ENCODE assay signal across 10 cellular contexts in the genomic region with DNA sequence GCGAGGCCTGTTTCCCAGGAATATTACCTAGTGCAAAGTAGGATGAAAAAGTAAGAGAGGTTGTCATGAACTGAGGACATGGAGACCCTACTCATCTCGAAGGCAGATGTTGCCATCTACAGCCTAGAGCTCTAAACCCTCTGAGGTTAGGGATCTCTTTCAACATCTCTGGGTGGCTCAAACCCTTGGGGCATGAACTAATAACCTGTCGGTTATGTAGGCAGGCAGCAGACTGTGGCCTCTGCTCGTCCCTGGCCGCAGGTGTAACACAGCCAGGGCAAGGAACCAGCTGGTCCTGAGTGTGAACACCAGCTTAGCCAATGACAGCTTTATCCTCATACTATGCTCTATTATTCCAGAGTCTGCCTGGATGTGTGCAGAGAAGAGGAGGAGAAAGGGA. TPM values are rescaled to one million over a fixed set of nuclear protein-coding genes. Genes with fewer than 3 reads are reported as not detected.
A peak's percentile ranks its signal among the peaks of the same experiment; 100 is the strongest.
DNase-seq lines count a peak whose midpoint lies in the region; ATAC-seq and TF ChIP-seq lines count a peak whose summit lies in the region.
"Had no signal": no experiment of that assay in that cellular context is flagged by ENCODE, and none has a peak within 500 bp of the region (broad histone marks: within the 10 kb centered on the region; RNA-seq: fewer than 3 reads in every experiment).

No MANE protein-coding gene starts in this region.

- H2BK120ac ChIP-seq in H9 (ENCODE audit: low read depth, low read length, poor library complexity, severe bottlenecking): no peak overlapping the region

- H3K9ac ChIP-seq in H9 (ENCODE audit: extremely low read depth, insufficient read length, low read length): no peak overlapping the region

- peaks cover 2% of the 10 kb centered on the region; the same call in 1 of the 2 replicates for H3K4me1 ChIP-seq in H9 (ENCODE audit: insufficient read depth, low read length)

- no peak overlapping the region for H2BK5ac ChIP-seq in H9 (ENCODE audit: insufficient read length, low read length)

- WGBS in H9 (ENCODE audit: extremely low coverage, insufficient read length, low lambda C conversion rate): no CpG with 5 or more reads among the region's 5 CpGs

- H3K79me1 ChIP-seq in H9 (ENCODE audit: insufficient read depth, low read depth, low read length, poor library complexity, severe bottlenecking): peaks cover 4% of the 10 kb centered on the region

- H3K27ac ChIP-seq in CD4-positive, alpha-beta T cell (ENCODE audit: low read depth, low read length): no peak overlapping the region
- H3K27ac ChIP-seq in H9 (ENCODE audit: insufficient read length, low read depth, low read length): no peak overlapping the region

- H2BK12ac ChIP-seq in H9 (ENCODE audit: insufficient read length, low read depth, low read length): no peak overlapping the region

- no peaks in the 10 kb centered on the region for H3K9me3 Mint-ChIP-seq in CD4-positive, alpha-beta T cell
- no peaks in the 10 kb centered on the region for H3K9me3 Mint-ChIP-seq in H9
- H3K9me3 Mint-ChIP-seq in activated naive CD8-positive, alpha-beta T cell treated with anti-CD3 and anti-CD28 coated beads for 36 hours: no peaks in the 10 kb centered on the region
- H3K9me3 Mint-ChIP-seq in natural killer cell treated with Interleukin-12 subunit alpha and Interleukin-12 subunit beta and Interleukin-15 and Interleukin-18, amount 100 ng/mL, for 72 hours: no peaks in the 10 kb centered on the region
- H3K9me3 Mint-ChIP-seq: effector memory CD8-positive, alpha-beta T cell had no signal

- H3K14ac ChIP-seq in H9 (ENCODE audit: insufficient read depth, low read length): no peak overlapping the region

- no peak overlapping the region for H3K56ac ChIP-seq in H9 (ENCODE audit: insufficient read length, low read depth, low read length)

- no peak for DNase-seq in CD4-positive, alpha-beta T cell
- DNase-seq in H9 (no peak), globus pallidus (ENCODE audit: low spot score) (no peak)
- DNase-seq in activated naive CD8-positive, alpha-beta T cell treated with anti-CD3 and anti-CD28 coated beads for 36 hours: no peak
- DNase-seq in natural killer cell treated with Interleukin-12 subunit alpha and Interleukin-12 subunit beta and Interleukin-15 and Interleukin-18, amount 100 ng/mL, for 72 hours (ENCODE audit: low spot score): no peak
- DNase-seq in effector CD8-positive, alpha-beta T cell (lab: John Stamatoyannopoulos, UW): no peak
- DNase-seq: effector memory CD8-positive, alpha-beta T cell; NCI-H524 treated with DMSO at 0.1 percent for 48 hours; substantia nigra had no signal

- H3K4ac ChIP-seq in H9 (ENCODE audit: low read depth, low read length): no peak overlapping the region

- CTCF ChIA-PET in CD4-positive, alpha-beta T cell (lab: Charles Lee): interaction anchor here (1.0 to 1.5 kb wide), 3 partner anchors 81 to 110 kb away, joined by 3 to 6 read pairs (median 3); no protein-coding TSS in a partner anchor

- H3K23ac ChIP-seq in H9 (ENCODE audit: insufficient read length, low read depth, low read length): no peak overlapping the region

- no peak overlapping the region for H4K91ac ChIP-seq in H9 (ENCODE audit: insufficient read length, low read depth, low read length)

- H2BK15ac ChIP-seq in H9 (ENCODE audit: low read depth, low read length): no peak overlapping the region

- intact Hi-C loops in CD4-positive, alpha-beta T cell (cut with DNase I, micrococcal nuclease): no loop called here

- peaks cover 72% of the 10 kb centered on the region for H3K36me3 Mint-ChIP-seq in CD4-positive, alpha-beta T cell (ENCODE audit: low read depth)
- peaks cover 2 to 25% (median 10%) of the 10 kb centered on the region in 3 experiments; a peak in 4 of 7 replicates for H3K36me3 Mint-ChIP-seq in H9 (ENCODE audit: insufficient read depth in 1 of 3, low read depth in 3 of 3)
- H3K36me3 Mint-ChIP-seq in activated naive CD8-positive, alpha-beta T cell treated with anti-CD3 and anti-CD28 coated beads for 36 hours: peaks cover 45% of the 10 kb centered on the region
- H3K36me3 Mint-ChIP-seq in natural killer cell treated with Interleukin-12 subunit alpha and Interleukin-12 subunit beta and Interleukin-15 and Interleukin-18, amount 100 ng/mL, for 72 hours: no peaks in the 10 kb centered on the region

- H3K9me3 ChIP-seq in CD4-positive, alpha-beta T cell (ENCODE audit: control insufficient read depth, low read length): no peaks in the 10 kb centered on the region
- H3K9me3 ChIP-seq in H9 (ENCODE audit: control insufficient read depth, low read depth, low read length): no peaks in the 10 kb centered on the region

- no peak overlapping the region for H3K18ac ChIP-seq in H9 (ENCODE audit: insufficient read length, low read depth, low read length)

- H2BK20ac ChIP-seq in H9 (ENCODE audit: low read depth, low read length, poor library complexity, severe bottlenecking): no peak overlapping the region

- no peak overlapping the region for H4K5ac ChIP-seq in H9 (ENCODE audit: insufficient read length, low read depth, low read length)

- no peaks in the 10 kb centered on the region for H3K27me3 Mint-ChIP-seq in CD4-positive, alpha-beta T cell
- H3K27me3 Mint-ChIP-seq in H9 (ENCODE audit: low read depth): no peaks in the 10 kb centered on the region
- no peaks in the 10 kb centered on the region for H3K27me3 Mint-ChIP-seq in activated naive CD8-positive, alpha-beta T cell treated with anti-CD3 and anti-CD28 coated beads for 36 hours
- no peaks in the 10 kb centered on the region for H3K27me3 Mint-ChIP-seq in natural killer cell treated with Interleukin-12 subunit alpha and Interleukin-12 subunit beta and Interleukin-15 and Interleukin-18, amount 100 ng/mL, for 72 hours
- H3K27me3 Mint-ChIP-seq: effector memory CD8-positive, alpha-beta T cell had no signal

- no peaks in the 10 kb centered on the region for H3K27me3 ChIP-seq in CD4-positive, alpha-beta T cell (ENCODE audit: control insufficient read depth, insufficient read depth, low read length)
- no peaks in the 10 kb centered on the region for H3K27me3 ChIP-seq in H9 (ENCODE audit: insufficient read depth, low read length)

- no peak overlapping the region for H3K4me2 ChIP-seq in H9 (ENCODE audit: insufficient read depth, insufficient read length, low read length)

- no peaks in the 10 kb centered on the region for H4K20me1 ChIP-seq in H9 (ENCODE audit: control insufficient read depth, insufficient read depth, insufficient read length)

- no peak for TF ChIP-seq CTCF in CD4-positive, alpha-beta T cell (IDR thresholded peaks at IDR 0.05)
- no peak for TF ChIP-seq CTCF in H9 (conservative IDR thresholded peaks at IDR 0.05)

- H2AK5ac ChIP-seq in H9 (ENCODE audit: insufficient read length, low read length): no peak overlapping the region

- no peaks in the 10 kb centered on the region for H3K23me2 ChIP-seq in H9 (ENCODE audit: insufficient read length, low read depth, low read length, poor library complexity, severe bottlenecking)

- H3K79me2 ChIP-seq in H9 (ENCODE audit: insufficient read depth, low read length): peaks cover 74% of the 10 kb centered on the region

- POLR2A ChIA-PET in CD4-positive, alpha-beta T cell (lab: Charles Lee): interaction anchor here (1.4 to 15.6 kb wide), 3 partner anchors 8 to 12 kb away, joined by 5 to 442 read pairs (median 16); partner anchors contain the start of gene CAPZB

- no peak overlapping the region for H4K8ac ChIP-seq in H9 (replicated peaks; ENCODE audit: insufficient read length, low read depth, low read length)

- H3K4me1 Mint-ChIP-seq in CD4-positive, alpha-beta T cell (ENCODE audit: low read depth): peaks cover 96% of the 10 kb centered on the region
- H3K4me1 Mint-ChIP-seq in H9: peaks cover 55 to 57% of the 10 kb centered on the region in 2 experiments
- H3K4me1 Mint-ChIP-seq in activated naive CD8-positive, alpha-beta T cell treated with anti-CD3 and anti-CD28 coated beads for 36 hours: peaks cover 78% of the 10 kb centered on the region
- peaks cover 61 to 71% of the 10 kb centered on the region in 2 donors for H3K4me1 Mint-ChIP-seq in natural killer cell treated with Interleukin-12 subunit alpha and Interleukin-12 subunit beta and Interleukin-15 and Interleukin-18, amount 100 ng/mL, for 72 hours (ENCODE audit: low read depth in 2 of 2)

- H2AFZ ChIP-seq in H9 (ENCODE audit: low read length): no peak overlapping the region

- H3K27ac Mint-ChIP-seq in CD4-positive, alpha-beta T cell: peak overlapping the region; percentile 86
- peak overlapping the region in 2 of 3 experiments; percentile 37 to 47; a peak in 4 of 7 replicates for H3K27ac Mint-ChIP-seq in H9
- H3K27ac Mint-ChIP-seq in activated naive CD8-positive, alpha-beta T cell treated with anti-CD3 and anti-CD28 coated beads for 36 hours: peak overlapping the region; percentile 78
- H3K27ac Mint-ChIP-seq in natural killer cell treated with Interleukin-12 subunit alpha and Interleukin-12 subunit beta and Interleukin-15 and Interleukin-18, amount 100 ng/mL, for 72 hours: peak overlapping the region; percentile 28 to 94

- no peak for ATAC-seq in CD4-positive, alpha-beta T cell (ENCODE audit: poor library complexity)
- no peak for ATAC-seq in natural killer cell treated with Interleukin-12 subunit alpha and Interleukin-12 subunit beta and Interleukin-15 and Interleukin-18, amount 100 ng/mL, for 72 hours
- ATAC-seq in HG03095 (IDR thresholded peaks at IDR 0.05; ENCODE audit: unreplicated experiment): no peak
- ATAC-seq: effector memory CD8-positive, alpha-beta T cell had no signal

- peak overlapping the region; percentile 61 for H3K4me3 Mint-ChIP-seq in CD4-positive, alpha-beta T cell
- H3K4me3 Mint-ChIP-seq in H9: no peak overlapping the region
- H3K4me3 Mint-ChIP-seq in activated naive CD8-positive, alpha-beta T cell treated with anti-CD3 and anti-CD28 coated beads for 36 hours: no peak overlapping the region
- no peak overlapping the region for H3K4me3 Mint-ChIP-seq in natural killer cell treated with Interleukin-12 subunit alpha and Interleukin-12 subunit beta and Interleukin-15 and Interleukin-18, amount 100 ng/mL, for 72 hours
- H3K4me3 Mint-ChIP-seq: effector memory CD8-positive, alpha-beta T cell had no signal

- no peak overlapping the region for H3T11ph ChIP-seq in H9 (ENCODE audit: low read length)

RNA-seq across cellular contexts. Expression of gene CAPZB, which starts 13.2 kb away (rescaled TPM):
- total RNA-seq in CD4-positive, alpha-beta T cell: 100 to 1,000 TPM; 168 to 173 TPM
- total RNA-seq in H9 (2021): 343 and 348 TPM in 2 replicates
- 100 to 1,000 TPM; 324 to 332 TPM for total RNA-seq in activated naive CD8-positive, alpha-beta T cell treated with anti-CD3 and anti-CD28 coated beads for 36 hours
- total RNA-seq in natural killer cell treated with Interleukin-12 subunit alpha and Interleukin-12 subunit beta and Interleukin-15 and Interleukin-18, amount 100 ng/mL, for 72 hours: 100 to 1,000 TPM; 270 to 359 TPM
